ENCODE assay signal across 22 cellular contexts in genomic region chr2:216181953-216182352, GRCh38.
DNase-seq lines count a peak whose midpoint lies in the region; ATAC-seq and TF ChIP-seq lines count a peak whose summit lies in the region.
"Had no signal": no experiment of that assay in that cellular context is flagged by ENCODE, and none has a peak within 500 bp of the region (broad histone marks: within the 10 kb centered on the region; RNA-seq: fewer than 3 reads in every experiment).

No MANE protein-coding gene starts in this region.

- H3K23ac ChIP-seq in neuronal stem cell (ENCODE audit: low read depth, low read length, poor library complexity), result no peak overlapping the region

- H4K91ac ChIP-seq in neuronal stem cell (ENCODE audit: low read depth, low read length, poor library complexity), result no peak overlapping the region

- H3K9me2 ChIP-seq in GM23338 (ENCODE audit: insufficient read depth), result no peaks in the 10 kb centered on the region

- H3K27me3 Mint-ChIP-seq in activated T-cell treated with anti-CD3 and anti-CD28 coated beads, Interleukin-2, amount 50 U/mL, for 24 hours, result no peaks in the 10 kb centered on the region
- H3K27me3 Mint-ChIP-seq in GM23338 (ENCODE audit: insufficient read depth, low read depth, poor library complexity), result peaks cover 2% of the 10 kb centered on the region
- H3K27me3 Mint-ChIP-seq in activated T-helper 2 cell treated with anti-CD3 and anti-CD28 coated beads, Interferon-gamma antibody, Interleukin-2, Interleukin-4, amounts not matched to agents 10 μg/mL and 5 μg/mL and 100 μg/mL, durations not matched to agents 14 hours and 24 hours and 36 hours (ENCODE audit: low read depth), result no peaks in the 10 kb centered on the region
- H3K27me3 Mint-ChIP-seq: type B pancreatic cell had no signal

- H2AFZ ChIP-seq in GM23338 (no peak overlapping the region), neuronal stem cell (ENCODE audit: low read length) (no peak overlapping the region)

- H3K27ac ChIP-seq in GM23338 (ENCODE audit: low read depth) (no peak overlapping the region; the same call in 1 of the 2 replicates), neuronal stem cell (replicated peaks; ENCODE audit: low read length) (peak overlapping the region; percentile 73)
- H3K27ac ChIP-seq: heart right ventricle had no signal

- H3K4me2 ChIP-seq in GM23338, result no peak overlapping the region
- no peak overlapping the region for H3K4me2 ChIP-seq in neuronal stem cell (ENCODE audit: insufficient read depth, low read length, poor library complexity, severe bottlenecking)

- no peak overlapping the region for H2BK12ac ChIP-seq in neuronal stem cell (ENCODE audit: low read length)

- H3K4me1 Mint-ChIP-seq in activated T-cell treated with anti-CD3 and anti-CD28 coated beads, Interleukin-2, amount 50 U/mL, for 24 hours (ENCODE audit: low read depth), result peaks cover 75% of the 10 kb centered on the region
- peaks cover 61% of the 10 kb centered on the region for H3K4me1 Mint-ChIP-seq in GM23338
- peaks cover 43% of the 10 kb centered on the region for H3K4me1 Mint-ChIP-seq in activated T-helper 2 cell treated with anti-CD3 and anti-CD28 coated beads, Interferon-gamma antibody, Interleukin-2, Interleukin-4, amounts not matched to agents 10 μg/mL and 5 μg/mL and 100 μg/mL, durations not matched to agents 14 hours and 24 hours and 36 hours (ENCODE audit: low read depth)

- TF ChIP-seq CTCF in GM23338 (conservative IDR thresholded peaks at IDR 0.05; ENCODE audit: low read depth in 2 of 2), result no peak

- H3K79me2 ChIP-seq in GM23338 (replicated peaks; ENCODE audit: insufficient read depth), result peaks cover 98% of the 10 kb centered on the region

- no CpG with 5 or more reads among the region's 2 CpGs for WGBS in neuronal stem cell (ENCODE audit: extremely low coverage in 2 of 2, insufficient read length in 2 of 2, insufficient replicate concordance in 1 of 2), 2 donors

- H3K4me3 ChIP-seq in GM23338 (no peak overlapping the region), neuronal stem cell (ENCODE audit: low read length in 2 of 2) (no peak overlapping the region)
- H3K4me3 ChIP-seq: heart right ventricle, lung had no signal

- no peak overlapping the region for H2BK5ac ChIP-seq in neuronal stem cell (ENCODE audit: low read length)

- H3K79me1 ChIP-seq in neuronal stem cell (ENCODE audit: low read depth, low read length), result no peaks in the 10 kb centered on the region

- H2AK5ac ChIP-seq in neuronal stem cell (ENCODE audit: low read depth, low read length), result no peak overlapping the region

- no peak overlapping the region for H3K4ac ChIP-seq in neuronal stem cell (ENCODE audit: low read length)

- DNase-seq in activated T-cell treated with anti-CD3 and anti-CD28 coated beads, Interleukin-2, amount 50 U/mL, for 24 hours, result no peak
- DNase-seq in activated T-cell treated with anti-CD3 and anti-CD28 coated beads for 4 hours (no peak), GM23338 (ENCODE audit: low spot score) (no peak), neuronal stem cell (ENCODE audit: low spot score) (no peak), GM19240 (ENCODE audit: insufficient read length, low spot score) (no peak), glomerular visceral epithelial cell (ENCODE audit: extremely low spot score) (no peak)
- no peak for DNase-seq in activated T-helper 2 cell treated with anti-CD3 and anti-CD28 coated beads, Interferon-gamma antibody, Interleukin-2, Interleukin-4, amounts not matched to agents 10 μg/mL and 5 μg/mL and 100 μg/mL, durations not matched to agents 14 hours and 24 hours and 36 hours (ENCODE audit: low spot score)
- DNase-seq: activated T-cell treated with anti-CD3 and anti-CD28 coated beads, Interleukin-2, amount 50 U/mL, for 4 hours; caudate nucleus; COR-L47; effector memory CD4-positive, alpha-beta T cell; heart right ventricle; NCI-H1092; NCI-H2081 treated with DMSO at 0.1 percent for 48 hours; NCI-H69; PC-3; stimulated activated CD4-positive, alpha-beta T cell treated with anti-CD3 and anti-CD28 coated beads, Interleukin-12 subunit alpha, Interleukin-12 subunit beta, amount 100 ng/mL, for 4 hours; stimulated activated naive CD4-positive, alpha-beta T cell treated with Interleukin-2 at 50 U/mL for 16 hours had no signal

- intact Hi-C loops in activated T-helper 2 cell treated with anti-CD3 and anti-CD28 coated beads, Interferon-gamma antibody, Interleukin-2, Interleukin-4, amounts not matched to agents 10 μg/mL and 5 μg/mL and 100 μg/mL, durations not matched to agents 14 hours and 24 hours and 36 hours (cut with micrococcal nuclease), result no loop called here

- H3K36me3 Mint-ChIP-seq in activated T-cell treated with anti-CD3 and anti-CD28 coated beads, Interleukin-2, amount 50 U/mL, for 24 hours (ENCODE audit: low read depth), result peaks cover 99% of the 10 kb centered on the region
- H3K36me3 Mint-ChIP-seq in GM23338 (ENCODE audit: low read depth), result peaks cover 43% of the 10 kb centered on the region
- peaks cover 72% of the 10 kb centered on the region for H3K36me3 Mint-ChIP-seq in activated T-helper 2 cell treated with anti-CD3 and anti-CD28 coated beads, Interferon-gamma antibody, Interleukin-2, Interleukin-4, amounts not matched to agents 10 μg/mL and 5 μg/mL and 100 μg/mL, durations not matched to agents 14 hours and 24 hours and 36 hours (ENCODE audit: low read depth)

- H3K4me3 Mint-ChIP-seq in activated T-cell treated with anti-CD3 and anti-CD28 coated beads, Interleukin-2, amount 50 U/mL, for 24 hours, result no peak overlapping the region
- no peak overlapping the region for H3K4me3 Mint-ChIP-seq in GM23338
- no peak overlapping the region for H3K4me3 Mint-ChIP-seq in activated T-helper 2 cell treated with anti-CD3 and anti-CD28 coated beads, Interferon-gamma antibody, Interleukin-2, Interleukin-4, amounts not matched to agents 10 μg/mL and 5 μg/mL and 100 μg/mL, durations not matched to agents 14 hours and 24 hours and 36 hours (ENCODE audit: low read depth)
- H3K4me3 Mint-ChIP-seq: activated T-cell treated with anti-CD3 and anti-CD28 coated beads, Interleukin-2, amount 50 U/mL, for 4 hours; neural crest cell; type B pancreatic cell had no signal

- H4K8ac ChIP-seq in neuronal stem cell (ENCODE audit: low read depth, low read length), result no peak overlapping the region

- H3K27ac Mint-ChIP-seq in activated T-cell treated with anti-CD3 and anti-CD28 coated beads, Interleukin-2, amount 50 U/mL, for 24 hours, result peak overlapping the region; percentile 73
- H3K27ac Mint-ChIP-seq in GM23338, result peak overlapping the region; percentile 29
- peak overlapping the region; percentile 27 for H3K27ac Mint-ChIP-seq in activated T-helper 2 cell treated with anti-CD3 and anti-CD28 coated beads, Interferon-gamma antibody, Interleukin-2, Interleukin-4, amounts not matched to agents 10 μg/mL and 5 μg/mL and 100 μg/mL, durations not matched to agents 14 hours and 24 hours and 36 hours
- H3K27ac Mint-ChIP-seq: type B pancreatic cell had no signal

- no peak for ATAC-seq in GM23338
- ATAC-seq in GM18498 (IDR thresholded peaks at IDR 0.05; ENCODE audit: unreplicated experiment), result no peak
- ATAC-seq: heart right ventricle, PC-3 had no signal

- H2BK15ac ChIP-seq in neuronal stem cell (ENCODE audit: low read length), result no peak overlapping the region

- no peaks in the 10 kb centered on the region for H3K9me3 Mint-ChIP-seq in activated T-cell treated with anti-CD3 and anti-CD28 coated beads, Interleukin-2, amount 50 U/mL, for 24 hours
- H3K9me3 Mint-ChIP-seq in GM23338, result no peaks in the 10 kb centered on the region
- no peaks in the 10 kb centered on the region for H3K9me3 Mint-ChIP-seq in activated T-helper 2 cell treated with anti-CD3 and anti-CD28 coated beads, Interferon-gamma antibody, Interleukin-2, Interleukin-4, amounts not matched to agents 10 μg/mL and 5 μg/mL and 100 μg/mL, durations not matched to agents 14 hours and 24 hours and 36 hours
- H3K9me3 Mint-ChIP-seq: activated T-cell treated with anti-CD3 and anti-CD28 coated beads, Interleukin-2, amount 50 U/mL, for 4 hours; neural crest cell; type B pancreatic cell had no signal

- no peaks in the 10 kb centered on the region for H3F3A ChIP-seq in GM23338 (replicated peaks; ENCODE audit: low read depth)

- no peak overlapping the region for H3K9ac ChIP-seq in neuronal stem cell (ENCODE audit: low read depth, low read length, poor library complexity)

- H3K36me3 ChIP-seq in GM23338 (ENCODE audit: insufficient read depth) (peaks cover 12% of the 10 kb centered on the region), neuronal stem cell (replicated peaks in 1 of 2; ENCODE audit: control insufficient read depth in 2 of 2, insufficient read depth in 2 of 2, low read length in 2 of 2) (peaks cover 4 to 99% of the 10 kb centered on the region in 2 donors)

- H3K4me1 ChIP-seq in GM23338 (ENCODE audit: insufficient read depth), result peaks cover 15% of the 10 kb centered on the region
- peaks cover 0 to 14% of the 10 kb centered on the region in 2 donors for H3K4me1 ChIP-seq in neuronal stem cell (ENCODE audit: control insufficient read depth in 2 of 2, insufficient read depth in 1 of 2, low read depth in 1 of 2, low read length in 2 of 2)

- no peaks in the 10 kb centered on the region for H3K27me3 ChIP-seq in GM23338 (ENCODE audit: insufficient read depth)
- no peaks in the 10 kb centered on the region for H3K27me3 ChIP-seq in neuronal stem cell (ENCODE audit: control insufficient read depth in 3 of 3, insufficient read depth in 3 of 3, low read depth in 1 of 3, low read length in 3 of 3)
- H3K27me3 ChIP-seq: heart right ventricle had no signal

- H4K20me1 ChIP-seq in GM23338 (replicated peaks; ENCODE audit: insufficient read depth), result peaks cover 44% of the 10 kb centered on the region

- H3K14ac ChIP-seq in neuronal stem cell (ENCODE audit: low read length), result no peak overlapping the region

- no peak overlapping the region for H3K18ac ChIP-seq in neuronal stem cell (ENCODE audit: low read length)

- H2BK120ac ChIP-seq in neuronal stem cell (ENCODE audit: low read depth, low read length), result no peak overlapping the region

- H3K9me3 ChIP-seq in neuronal stem cell (replicated peaks in 1 of 2; ENCODE audit: control insufficient read depth in 2 of 2, insufficient read depth in 1 of 2, low read depth in 1 of 2, low read length in 2 of 2), result no peaks in the 10 kb centered on the region
- H3K9me3 ChIP-seq: heart right ventricle had no signal

TF ChIP-seq in GM23338, 12 proteins besides CTCF, POLR2A, EP300 and RAD21 (continues in another document):
- TF ChIP-seq CREB1 (CRISPR knock-in tag; IDR thresholded peaks at IDR 0.05; ENCODE audit: low read depth), result no peak
- no peak for TF ChIP-seq JUNB (IDR thresholded peaks at IDR 0.05; ENCODE audit: unreplicated experiment)
- no peak for TF ChIP-seq STAT1 (IDR thresholded peaks at IDR 0.05; ENCODE audit: unreplicated experiment)
- no peak for TF ChIP-seq ETS1 (IDR thresholded peaks at IDR 0.05)
- TF ChIP-seq ZNF114 (CRISPR knock-in tag; IDR thresholded peaks at IDR 0.05), result no peak
